In the genomic region with DNA sequence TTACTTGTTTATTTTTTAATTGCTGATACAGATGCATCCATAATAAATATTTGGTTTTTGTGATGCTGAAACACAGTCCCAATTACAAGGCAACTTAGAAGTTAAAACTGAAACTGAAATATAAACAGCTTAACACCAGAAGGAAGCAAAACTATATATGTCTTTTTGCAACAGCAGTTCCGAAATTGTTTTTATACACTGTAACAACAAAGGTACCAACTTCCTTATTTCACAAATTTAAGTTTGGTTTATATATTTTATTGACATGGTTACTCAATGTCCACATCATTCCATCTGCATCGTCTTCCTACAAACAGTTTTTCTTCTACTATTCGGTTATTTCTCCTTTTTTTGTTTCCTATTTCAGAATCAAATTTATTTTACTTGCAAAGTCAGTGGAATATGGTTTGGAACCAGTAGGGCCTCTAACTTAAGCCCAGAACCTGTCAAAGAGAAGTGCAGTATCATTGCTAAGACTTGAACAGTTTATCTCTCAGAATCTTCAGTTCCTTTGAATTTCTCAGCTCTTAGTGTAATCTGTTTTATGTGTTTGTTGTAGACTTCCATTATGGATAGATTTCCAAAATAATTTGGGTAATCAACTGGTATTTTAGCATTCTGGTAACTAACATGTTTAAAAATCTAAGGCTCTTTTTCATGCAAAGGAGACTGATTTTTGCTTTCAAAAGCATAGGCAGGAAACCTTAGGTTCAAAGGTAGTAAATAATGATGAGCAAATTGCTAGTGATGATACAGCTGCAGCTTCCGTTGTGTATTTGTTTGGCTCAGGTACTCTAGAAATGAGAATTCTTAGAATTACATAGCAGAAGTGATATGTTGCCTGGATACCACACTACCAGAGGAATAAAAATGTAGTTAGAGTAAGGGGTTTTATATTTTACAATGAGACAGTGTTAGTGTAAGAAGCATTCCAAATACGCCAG, we compare ENCODE assay signal across 8 cellular contexts. TPM values are rescaled to one million over a fixed set of nuclear protein-coding genes. Genes with fewer than 3 reads are reported as not detected.
DNase-seq lines count a peak whose midpoint lies in the region; ATAC-seq and TF ChIP-seq lines count a peak whose summit lies in the region.

No MANE protein-coding gene starts in this region.

- peak; percentile 49 for DNase-seq in GM13976 (ENCODE audit: low spot score)
- no peak for DNase-seq in fibroblast of lung (ENCODE audit: low read depth in 2 of 2)
- DNase-seq in inferior parietal cortex (ENCODE audit: extremely low spot score) = no peak
- no peak for DNase-seq in retina
- DNase-seq in ACHN = no peak
- no peak for DNase-seq in GM19238 (ENCODE audit: insufficient read length, low spot score)

- TF ChIP-seq CTCF in GM13976 (IDR thresholded peaks at IDR 0.05; ENCODE audit: borderline replicate concordance, control extremely low read depth, extremely low read depth, insufficient read depth, missing control alignments) (no peak), KMS-11 (conservative IDR thresholded peaks at IDR 0.05; ENCODE audit: low read depth, low read length) (no peak), fibroblast of lung (conservative IDR thresholded peaks at IDR 0.05 in 1 of 2, IDR thresholded peaks at IDR 0.05 in 1 of 2; ENCODE audit: low read depth in 1 of 2, low read length in 2 of 2) (no peak)

- H3K27ac ChIP-seq in KMS-11 (peak overlapping the region; percentile 55), fibroblast of lung (ENCODE audit: insufficient read depth, low read length) (peak overlapping the region; percentile 51)

- H3K4me3 ChIP-seq in KMS-11 (IDR thresholded peaks at IDR 0.05; ENCODE audit: insufficient read depth, low read depth, low read length) (no peak overlapping the region), fibroblast of lung (replicated peaks in 1 of 4; ENCODE audit: control extremely low read depth in 1 of 4, insufficient read depth in 1 of 4, low read depth in 3 of 4, low read length in 4 of 4) (peak overlapping the region in 3 of 4 experiments; percentile 17 to 35 (median 20))

- peak overlapping the region; percentile 46; the same call in 1 of the 2 replicates for H2AFZ ChIP-seq in KMS-11 (ENCODE audit: low read depth)
- H2AFZ ChIP-seq in fibroblast of lung (ENCODE audit: low read length) = no peak overlapping the region

- H3K9ac ChIP-seq in KMS-11 = peak overlapping the region; percentile 40; the same call in 1 of the 2 replicates
- no peak overlapping the region for H3K9ac ChIP-seq in fibroblast of lung (ENCODE audit: insufficient read depth, low read length)

- H3K36me3 ChIP-seq in KMS-11 (ENCODE audit: insufficient read depth) (no peaks in the 10 kb centered on the region), fibroblast of lung (ENCODE audit: control insufficient read depth, insufficient read depth, low read length) (peaks cover 11% of the 10 kb centered on the region)

- H3K27me3 ChIP-seq in KMS-11 (ENCODE audit: insufficient read depth, low read depth) = no peaks in the 10 kb centered on the region
- H3K27me3 ChIP-seq in fibroblast of lung (ENCODE audit: control insufficient read depth, insufficient read depth, low read length) = no peaks in the 10 kb centered on the region

- H3K4me2 ChIP-seq in KMS-11 (peak overlapping the region; percentile 99), fibroblast of lung (ENCODE audit: extremely low read depth, insufficient read depth, low read length) (peak overlapping the region; percentile 90)

- peak; percentile 62 for ATAC-seq in GM21529 (IDR thresholded peaks at IDR 0.05; ENCODE audit: unreplicated experiment)

- 0 out of 2 replicates have a peak, but pooled peaks cover 10% of the 10 kb centered on the region for H3K79me2 ChIP-seq in KMS-11 (ENCODE audit: insufficient read depth, low read depth)
- H3K79me2 ChIP-seq in fibroblast of lung (ENCODE audit: control insufficient read depth, insufficient read depth, low read length) = no peaks in the 10 kb centered on the region

- H3K4me1 ChIP-seq in KMS-11 (ENCODE audit: low read depth, poor library complexity, severe bottlenecking) (peaks cover 46% of the 10 kb centered on the region), fibroblast of lung (ENCODE audit: control insufficient read depth, extremely low read depth, insufficient read depth, low read length) (peaks cover 7% of the 10 kb centered on the region)

- in situ Hi-C loops in GM13976 (cut with MboI; ENCODE audit: low sequenced_read_pairs, unreplicated experiment) = no loop called here
- in situ Hi-C loops in ACHN (cut with HindIII; ENCODE audit: low pct_ligation_motif_present, low pct_unique_long_range_greater_than_20kb, low sequenced_read_pairs) = no loop called here

- no peaks in the 10 kb centered on the region for H4K20me1 ChIP-seq in KMS-11 (ENCODE audit: insufficient read depth)
- no peaks in the 10 kb centered on the region for H4K20me1 ChIP-seq in fibroblast of lung (ENCODE audit: control insufficient read depth, extremely low read depth, insufficient read depth, low read length)

- H3K9me3 ChIP-seq in fibroblast of lung (ENCODE audit: control insufficient read depth, insufficient read depth, low read depth, low read length) = no peaks in the 10 kb centered on the region

RNA-seq across cellular contexts. Expression of gene HSPA8, which starts 8.2 kb away (rescaled TPM):
- total RNA-seq in fibroblast of lung = 2,158 and 2,829 TPM in 2 replicates
- polyA plus RNA-seq in fibroblast of lung = 2,431 and 3,603 TPM in 2 replicates
- 1,300 and 1,880 TPM in 2 replicates for polyA plus RNA-seq in fibroblast of lung (2012)
- polyA minus RNA-seq in fibroblast of lung (ENCODE audit: low replicate concordance) = 1,673 and 3,479 TPM in 2 replicates
